In the genomic region with DNA sequence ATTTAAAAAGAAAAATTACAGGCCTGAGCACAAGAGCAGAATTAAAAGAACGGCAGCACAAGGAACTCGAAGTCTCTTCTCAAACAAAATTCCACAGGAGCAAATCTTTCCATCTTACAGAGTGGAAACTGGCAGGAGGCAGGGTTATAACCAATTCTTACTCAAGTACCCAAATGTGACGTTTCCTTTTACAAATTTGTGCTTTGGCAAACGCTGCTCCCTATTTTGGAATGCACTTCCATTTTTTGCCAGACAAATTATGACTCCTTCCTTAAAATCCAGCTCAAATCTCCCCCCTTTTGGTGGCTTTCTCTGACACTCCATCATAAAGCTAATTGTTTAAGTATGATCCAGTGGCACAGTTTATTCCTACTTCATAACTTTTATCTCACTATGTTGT, we compare ENCODE assay signal across 17 cellular contexts. TPM values are rescaled to one million over a fixed set of nuclear protein-coding genes. Genes with fewer than 3 reads are reported as not detected.
DNase-seq lines count a peak whose midpoint lies in the region; ATAC-seq and TF ChIP-seq lines count a peak whose summit lies in the region.
"Had no signal": no experiment of that assay in that cellular context is flagged by ENCODE, and none has a peak within 500 bp of the region (broad histone marks: within the 10 kb centered on the region; RNA-seq: fewer than 3 reads in every experiment).

No MANE protein-coding gene starts in this region.

- DNase-seq in GM04503 (ENCODE audit: low read depth) (peak; percentile 63), caudate nucleus (lab: John Stamatoyannopoulos, UW) (no peak), lower lobe of right lung (no peak), tibial artery (peak in 1 of 2 donors; percentile 20), hippocampal formation (lab: John Stamatoyannopoulos, UW) (no peak), DMS53 (lab: John Stamatoyannopoulos, UW) (no peak)
- DNase-seq: activated CD4-positive, alpha-beta T cell treated with anti-CD3 and anti-CD28 coated beads, Interleukin-2, amount 10 ng/mL, durations not matched to agents 7 days and 5 days; Calu3; central memory CD4-positive, alpha-beta T cell; effector CD8-positive, alpha-beta T cell; foreskin keratinocyte; left ventricle myocardium inferior; MG63; NCI-H1694; stimulated activated naive CD8-positive, alpha-beta T cell treated with anti-CD3 and anti-CD28 coated beads, Interleukin-15, Interleukin-2, amounts not matched to agents 100 U/mL and 50 U/mL, for 24 hours had no signal

- H3K4me1 ChIP-seq in lower lobe of right lung (peaks cover 20% of the 10 kb centered on the region), tibial artery (peaks cover 0 to 44% (median 17%) of the 10 kb centered on the region in 4 donors)
- H3K4me1 ChIP-seq: foreskin keratinocyte had no signal

- ATAC-seq in lower lobe of right lung (peak; percentile 19 to 37), HG03460 (IDR thresholded peaks at IDR 0.05; ENCODE audit: unreplicated experiment) (no peak)
- ATAC-seq: foreskin keratinocyte; stimulated activated naive CD8-positive, alpha-beta T cell treated with anti-CD3 and anti-CD28 coated beads, Interleukin-15, Interleukin-2, amounts not matched to agents 100 U/mL and 50 U/mL, for 24 hours had no signal

- H3K4me3 ChIP-seq in lower lobe of right lung: no peak overlapping the region
- H3K4me3 ChIP-seq in tibial artery: no peak overlapping the region
- H3K4me3 ChIP-seq: left ventricle myocardium inferior, MG63 had no signal

- H3K9me3 ChIP-seq in lower lobe of right lung (no peaks in the 10 kb centered on the region), tibial artery (no peaks in the 10 kb centered on the region)
- H3K9me3 ChIP-seq: left ventricle myocardium inferior, MG63 had no signal

- TF ChIP-seq CTCF in lower lobe of right lung (IDR thresholded peaks at IDR 0.05) (no peak), tibial artery (IDR thresholded peaks at IDR 0.05) (no peak)

- H3K36me3 ChIP-seq in lower lobe of right lung: no peaks in the 10 kb centered on the region
- peaks cover 0 to 10% (median 0%) of the 10 kb centered on the region in 3 donors for H3K36me3 ChIP-seq in tibial artery
- H3K36me3 ChIP-seq: left ventricle myocardium inferior had no signal

- intact Hi-C loops in lower lobe of right lung (cut with DNase I): no loop called here
- intact Hi-C loops in tibial artery (cut with DNase I; ENCODE audit: low total_unique reads): no loop called here

- peak overlapping the region; percentile 86 for H3K27ac ChIP-seq in caudate nucleus (ENCODE audit: low read depth, low read length)
- peak overlapping the region; percentile 32 for H3K27ac ChIP-seq in lower lobe of right lung
- peak overlapping the region; percentile 61 to 67 for H3K27ac ChIP-seq in tibial artery
- H3K27ac ChIP-seq: foreskin keratinocyte, left ventricle myocardium inferior, RWPE1 had no signal

- H3K27me3 ChIP-seq in lower lobe of right lung (ENCODE audit: low read depth): no peaks in the 10 kb centered on the region
- no peaks in the 10 kb centered on the region for H3K27me3 ChIP-seq in tibial artery
- H3K27me3 ChIP-seq: foreskin keratinocyte, MG63 had no signal

RNA-seq across cellular contexts. Expression of a gene that starts 7.8 kb away (rescaled TPM):
- total RNA-seq in lower lobe of right lung: 36.3 TPM

RNA-seq across cellular contexts. Expression of a gene that starts 57.8 kb away (rescaled TPM):
- 72.5 TPM for total RNA-seq in lower lobe of right lung

Comparison
In these comparisons a context has a peak if more than half of its experiments do, and no peak if none do; other contexts are left out.
1. H3K27ac ChIP-seq: peak in every context shown above with its lines; median percentile 86 in caudate nucleus; 64 in tibial artery; 32 in lower lobe of right lung.